In the genomic region with DNA sequence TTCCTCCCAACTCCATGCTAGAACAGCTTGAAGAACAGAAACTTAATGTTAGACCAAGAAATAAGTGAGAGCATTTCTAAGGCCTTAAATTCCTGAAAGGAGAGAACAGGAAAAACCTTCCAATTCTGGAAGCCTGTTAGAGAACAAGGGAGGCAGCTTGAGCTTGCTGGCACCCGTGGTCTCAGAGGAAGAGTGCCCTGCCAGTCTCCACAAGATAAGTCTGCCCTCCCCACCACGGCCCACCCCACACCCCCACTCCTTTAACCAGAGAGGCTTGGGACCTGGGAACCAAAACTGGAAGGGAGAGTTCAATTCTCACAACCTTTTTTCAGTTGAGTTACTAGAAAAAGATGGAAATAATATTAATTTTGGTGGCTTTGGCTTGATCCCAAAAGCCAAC, we compare ENCODE assay signal across 18 cellular contexts.
DNase-seq lines count a peak whose midpoint lies in the region; ATAC-seq, FAIRE-seq and TF ChIP-seq lines count a peak whose summit lies in the region.
"Had no signal": no experiment of that assay in that cellular context is flagged by ENCODE, and none has a peak within 500 bp of the region (broad histone marks: within the 10 kb centered on the region; RNA-seq: fewer than 3 reads in every experiment).

No MANE protein-coding gene starts in this region.

- H3K4me2 ChIP-seq in K562 (ENCODE audit: insufficient read depth, low read length) (no peak overlapping the region; the same call in 1 of the 2 replicates), H1 (ENCODE audit: insufficient read depth in 1 of 2, low read depth in 2 of 2, low read length in 2 of 2) (no peak overlapping the region), osteoblast (ENCODE audit: insufficient read depth, low read length) (no peak overlapping the region)

- peak; percentile 66 for ATAC-seq in K562
- ATAC-seq in HG03135 (IDR thresholded peaks at IDR 0.05; ENCODE audit: unreplicated experiment) = no peak
- ATAC-seq: CD8-positive, alpha-beta T cell; HepG2 had no signal

- no peak overlapping the region for H2BK15ac ChIP-seq in H1 (ENCODE audit: low read length)

- no peaks in the 10 kb centered on the region for H3K9me1 ChIP-seq in K562 (ENCODE audit: control insufficient read depth, insufficient read depth, low read length)

- no peak overlapping the region for H3K14ac ChIP-seq in H1 (ENCODE audit: insufficient read length)

- H3K9ac ChIP-seq in K562 (ENCODE audit: insufficient read depth in 1 of 2, low read depth in 2 of 2, low read length in 2 of 2) (peak overlapping the region in 1 of 2 experiments; percentile 55; a peak in 1 of 4 replicates), H1 (replicated peaks in 1 of 4; ENCODE audit: extremely low read depth in 1 of 4, low read depth in 3 of 4, low read length in 3 of 4) (no peak overlapping the region)

- POLR2A ChIA-PET in K562 (lab: Yijun Ruan, JAX) (interaction anchor here (1.4 kb wide), 1 partner anchor 44 kb away, joined by 4 read pairs; no protein-coding TSS in a partner anchor), H1 (lab: Charles Lee; ENCODE audit: partially characterized antibody) (no interaction called here)

- in situ Hi-C loops in G401 (cut with HindIII; ENCODE audit: low sequenced_read_pairs) (no loop called here), K562 (cut with MboI) (no loop called here)

- no peaks in the 10 kb centered on the region for H3K23me2 ChIP-seq in H1 (ENCODE audit: low read depth, low read length)

- CTCF ChIA-PET in K562 (lab: Yijun Ruan, JAX; ENCODE audit: low intra/inter-chr PET ratio) (no interaction called here), H1 (lab: Charles Lee; ENCODE audit: partially characterized antibody) (interaction anchor here (0.6 kb wide), 1 partner anchor 858 kb away, joined by 3 read pairs; no protein-coding TSS in a partner anchor)

- intact Hi-C loops in K562 (cut with micrococcal nuclease) = no loop called here

- no peak overlapping the region for H4K5ac ChIP-seq in H1 (ENCODE audit: insufficient read length, low read depth, low read length)

- 0% methylated on average over 2 of the region's 2 CpGs for WGBS in K562 (ENCODE audit: insufficient coverage, low coverage, missing lambda C conversion rate)
- WGBS in H1 (ENCODE audit: extremely low coverage in 1 of 2, insufficient coverage in 1 of 2, insufficient read length in 1 of 2, insufficient replicate concordance in 2 of 2, low coverage in 1 of 2, low lambda C conversion rate in 2 of 2, missing lambda C conversion rate in 1 of 2), 2 experiments = 95% methylated on average over 2 of the region's 2 CpGs; no CpG with 5 or more reads in 1 of the 2 experiments

- H3K79me1 ChIP-seq in H1 (ENCODE audit: low read depth, low read length) = no peaks in the 10 kb centered on the region

- no peak for FAIRE-seq in K562 (lab: Jason Lieb, UNC)
- FAIRE-seq in H1 (lab: Jason Lieb, UNC) = no peak
- FAIRE-seq: D721Med, GM19239, H54, HepG2, HTR-8/SVneo had no signal

- no peak overlapping the region for H2AK5ac ChIP-seq in H1 (ENCODE audit: low read depth, low read length)

- TF ChIP-seq POLR2A in K562 (conservative IDR thresholded peaks at IDR 0.05) (no peak), H1 (IDR thresholded peaks at IDR 0.05; ENCODE audit: control extremely low read depth in 1 of 2, low read depth in 2 of 2, low read length in 2 of 2) (no peak)

- H3K27me3 ChIP-seq in K562 (ENCODE audit: control insufficient read depth in 2 of 2, insufficient read depth in 2 of 2, low read length in 2 of 2) (no peaks in the 10 kb centered on the region), H1 (replicated peaks in 1 of 4; ENCODE audit: control insufficient read depth in 3 of 4, extremely low read depth in 1 of 4, insufficient read depth in 3 of 4, low read length in 3 of 4) (no peaks in the 10 kb centered on the region), osteoblast (ENCODE audit: insufficient read depth, low read length) (no peaks in the 10 kb centered on the region)

- no peak overlapping the region for H4K91ac ChIP-seq in H1 (replicated peaks; ENCODE audit: insufficient read length, low read length)

- BruUV-seq in K562 (replicated peaks; lab: Mats Ljungman, UMichigan) = no TSS peak

- no peak overlapping the region for H3K23ac ChIP-seq in H1 (ENCODE audit: insufficient read length)

- no peak overlapping the region for H2BK20ac ChIP-seq in H1 (ENCODE audit: low read length)

- TF ChIP-seq CTCF in K562 (IDR thresholded peaks at IDR 0.05 in 2 of 3, conservative IDR thresholded peaks at IDR 0.05 in 1 of 3; ENCODE audit: insufficient read depth in 2 of 3, low read depth in 1 of 3, low read length in 3 of 3) (no peak), H1 (IDR thresholded peaks at IDR 0.05; ENCODE audit: control extremely low read depth in 1 of 3, insufficient read depth in 1 of 3, low read depth in 1 of 3, low read length in 3 of 3) (no peak), osteoblast (IDR thresholded peaks at IDR 0.05; ENCODE audit: extremely low read depth, low read depth, low read length) (no peak)

- H2AFZ ChIP-seq in K562 (ENCODE audit: low read depth, low read length) (no peak overlapping the region; the same call in 1 of the 2 replicates), H1 (ENCODE audit: low read length) (0 out of 2 replicates have a peak overlapping the region, but pooled peaks have one; percentile 58), osteoblast (ENCODE audit: low read length) (peak overlapping the region; percentile 24)

- DNase-seq in G401 (ENCODE audit: low spot score) (peak; percentile 78), K562 (ENCODE audit: extremely low read depth in 1 of 4, low spot score in 3 of 4) (peak in 1 of 4 experiments; percentile 6), H1 (ENCODE audit: low read depth in 1 of 2, low spot score in 2 of 2) (no peak), osteoblast (ENCODE audit: insufficient read length, low spot score, missing footprints) (no peak), midbrain (lab: John Stamatoyannopoulos, UW) (no peak), NCI-H345 (lab: John Stamatoyannopoulos, UW) (no peak)
- DNase-seq: COR-L47, DMS153, DMS79 treated with DMSO at 0.1 percent for 48 hours, GF-D8 had no signal

- H2BK5ac ChIP-seq in H1 (ENCODE audit: low read depth, low read length) = no peak overlapping the region

- no peak overlapping the region for H2BK12ac ChIP-seq in H1 (ENCODE audit: low read depth, low read length)

- H4K20me1 ChIP-seq in K562 (replicated peaks; ENCODE audit: control insufficient read depth, insufficient read depth, low read length) (no peaks in the 10 kb centered on the region), H1 (replicated peaks in 1 of 2; ENCODE audit: control insufficient read depth in 1 of 2, insufficient read depth in 2 of 2, low read length in 2 of 2) (no peaks in the 10 kb centered on the region), osteoblast (ENCODE audit: insufficient read depth, low read length) (no peaks in the 10 kb centered on the region)

- no peak overlapping the region for H2BK120ac ChIP-seq in H1 (replicated peaks; ENCODE audit: low read depth, low read length)

- H3K4me1 ChIP-seq in K562 (replicated peaks in 1 of 2; ENCODE audit: control insufficient read depth in 2 of 2, insufficient read depth in 2 of 2, low read length in 2 of 2) (peaks cover 0 to 2% of the 10 kb centered on the region in 2 experiments; a peak in 1 of 5 replicates), H1 (replicated peaks in 1 of 4; ENCODE audit: control insufficient read depth in 3 of 4, insufficient read depth in 4 of 4, low read length in 3 of 4) (no peaks in the 10 kb centered on the region), osteoblast (ENCODE audit: insufficient read depth, low read length) (no peaks in the 10 kb centered on the region)

- H3K18ac ChIP-seq in H1 (ENCODE audit: extremely low read depth, low read length) = no peak overlapping the region

- no peak for TF ChIP-seq EP300 in K562 (IDR thresholded peaks at IDR 0.05; ENCODE audit: low read length)
- TF ChIP-seq EP300 in H1 (IDR thresholded peaks at IDR 0.05; ENCODE audit: borderline replicate concordance in 1 of 2, low read depth in 2 of 2, low read length in 2 of 2) = no peak

- H3K4me3 ChIP-seq in K562 = no peak overlapping the region
- no peak overlapping the region for H3K4me3 ChIP-seq in H1 (ENCODE audit: extremely low read depth in 1 of 4, insufficient read depth in 2 of 4, low read depth in 3 of 4, low read length in 4 of 4)
- no peak overlapping the region for H3K4me3 ChIP-seq in osteoblast (ENCODE audit: insufficient read depth, low read length)

- H3K56ac ChIP-seq in H1 (replicated peaks; ENCODE audit: insufficient read length, low read depth, low read length) = no peak overlapping the region

- no peak overlapping the region for H3K4ac ChIP-seq in H1 (replicated peaks; ENCODE audit: insufficient read length, low read depth, low read length)

- H3K79me2 ChIP-seq in K562 (ENCODE audit: control insufficient read depth, insufficient read depth, low read length) = peaks cover 48% of the 10 kb centered on the region
- no peaks in the 10 kb centered on the region for H3K79me2 ChIP-seq in H1 (ENCODE audit: control insufficient read depth in 1 of 2, insufficient read depth in 2 of 2, low read length in 2 of 2)
- H3K79me2 ChIP-seq in osteoblast (ENCODE audit: insufficient read depth, low read length) = no peaks in the 10 kb centered on the region

- no peaks in the 10 kb centered on the region for H3K9me3 ChIP-seq in K562 (replicated peaks; ENCODE audit: control insufficient read depth, insufficient read depth, low read depth, low read length)
- no peaks in the 10 kb centered on the region for H3K9me3 ChIP-seq in H1 (ENCODE audit: insufficient read depth in 2 of 2, low read depth in 1 of 2, low read length in 1 of 2)
- H3K9me3 ChIP-seq in osteoblast (ENCODE audit: low read depth, low read length) = no peaks in the 10 kb centered on the region

- H3K27ac ChIP-seq in K562 (ENCODE audit: extremely low read depth, low read depth, low read length) (peak overlapping the region; percentile 27; the same call in 1 of the 3 replicates), H1 (ENCODE audit: low read depth, low read length) (no peak overlapping the region), osteoblast (ENCODE audit: low read depth, low read length) (no peak overlapping the region)
- H3K27ac ChIP-seq: 22Rv1 had no signal

- H4K8ac ChIP-seq in H1 (ENCODE audit: extremely low read depth, insufficient read depth, low read length) = no peak overlapping the region

- TF ChIP-seq RAD21 in K562 (CRISPR knock-in tag; conservative IDR thresholded peaks at IDR 0.05 in 1 of 2, IDR thresholded peaks at IDR 0.05 in 1 of 2) (no peak), H1 (IDR thresholded peaks at IDR 0.05 in 1 of 2, conservative IDR thresholded peaks at IDR 0.05 in 1 of 2; ENCODE audit: low read depth in 2 of 2, low read length in 2 of 2) (no peak)

- H3K36me3 ChIP-seq in K562 (ENCODE audit: control insufficient read depth, insufficient read depth, low read length) (no peaks in the 10 kb centered on the region), H1 (ENCODE audit: control insufficient read depth in 2 of 4, insufficient read depth in 4 of 4, low read length in 3 of 4) (no peaks in the 10 kb centered on the region), osteoblast (ENCODE audit: insufficient read depth, low read length) (no peaks in the 10 kb centered on the region)

TF ChIP-seq in H1, 55 proteins besides CTCF, POLR2A, EP300 and RAD21 (continues in another document):
- no peak for TF ChIP-seq FOSL1 (IDR thresholded peaks at IDR 0.05; ENCODE audit: insufficient read depth, low read depth, low read length)
